27 cellular contexts compared by ENCODE assay signal in the genomic region with DNA sequence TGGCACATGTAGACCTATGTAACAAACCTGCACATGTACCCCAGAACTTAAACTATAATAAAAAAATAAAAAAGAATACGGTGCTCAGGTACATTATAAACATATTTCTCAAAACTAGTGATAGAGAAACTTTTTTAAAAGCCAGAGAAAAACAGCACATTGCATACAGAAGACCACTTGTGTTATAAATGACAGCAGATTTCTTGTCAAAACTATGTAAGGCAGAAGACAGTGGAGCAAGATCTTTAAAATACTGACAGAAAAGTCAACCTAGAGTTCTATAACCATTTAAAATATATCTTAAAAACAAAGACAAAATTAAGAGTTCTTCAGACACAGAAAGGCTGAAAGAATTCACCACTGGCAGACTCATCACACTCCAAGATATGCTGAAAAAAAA.
"Had no signal": no experiment of that assay in that cellular context is flagged by ENCODE, and none has a peak within 500 bp of the region (broad histone marks: within the 10 kb centered on the region; RNA-seq: fewer than 3 reads in every experiment).

No MANE protein-coding gene starts in this region.

- DNase-seq: activated CD4-positive, alpha-beta T cell treated with anti-CD3 and anti-CD28 coated beads for 36 hours; activated CD4-positive, CD25-positive, alpha-beta regulatory T cell; activated CD8-positive, alpha-beta memory T cell treated with anti-CD3 and anti-CD28 coated beads, Interleukin-2, amount 10 ng/mL, durations not matched to agents 7 days and 5 days; activated CD8-positive, alpha-beta T cell treated with anti-CD3 and anti-CD28 coated beads, Interleukin-2, amount 10 ng/mL, durations not matched to agents 7 days and 5 days; activated naive CD4-positive, alpha-beta T cell; activated T-cell treated with anti-CD3 and anti-CD28 coated beads, Interleukin-2, amount 50 U/mL, for 48 hours; adrenal gland; aorta; foreskin fibroblast; heart left ventricle; hypothalamus; immature natural killer cell; kidney; left colon; midbrain; naive thymus-derived CD4-positive, alpha-beta T cell; ovary; stimulated activated CD4-positive, alpha-beta T cell treated with anti-CD3 and anti-CD28 coated beads, Interleukin-1b, Interleukin-23, amount 100 ng/mL, for 48 hours; stimulated activated CD4-positive, alpha-beta T cell treated with anti-CD3 and anti-CD28 coated beads, Interleukin-4, amount 100 ng/mL, for 4 hours; stimulated activated CD8-positive, alpha-beta memory T cell treated with anti-CD3 and anti-CD28 coated beads, Interleukin-4, amount 100 ng/mL, for 48 hours; stimulated activated naive CD8-positive, alpha-beta T cell treated with anti-CD3 and anti-CD28 coated beads, Interleukin-15, amount 100 ng/mL, for 72 hours; tibial artery; upper lobe of right lung had no signal

- H3K27ac ChIP-seq: adrenal gland, coronary artery, heart left ventricle, ovary, tibial artery, upper lobe of right lung had no signal

- H3K4me1 ChIP-seq: adrenal gland, heart left ventricle, tibial artery, upper lobe of right lung had no signal

- ATAC-seq: activated CD4-positive, alpha-beta T cell treated with anti-CD3 and anti-CD28 coated beads for 36 hours; activated CD8-positive, alpha-beta memory T cell treated with anti-CD3 and anti-CD28 coated beads, Interleukin-2, amount 10 ng/mL, durations not matched to agents 7 days and 5 days; activated CD8-positive, alpha-beta T cell treated with anti-CD3 and anti-CD28 coated beads, Interleukin-2, amount 10 ng/mL, durations not matched to agents 7 days and 5 days; activated naive CD4-positive, alpha-beta T cell treated with anti-CD3 and anti-CD28 coated beads, Interleukin-2, amount 50 U/mL, for 72 hours; heart left ventricle; left colon; naive thymus-derived CD4-positive, alpha-beta T cell; stimulated activated memory B cell treated with anti-CD40 and anti-IgM and Interleukin-4, amounts not matched to agents 10 μg/mL and 1 μg/mL and 100 μg/mL, for 72 hours; stimulated activated naive CD8-positive, alpha-beta T cell treated with anti-CD3 and anti-CD28 coated beads, Interleukin-15, amount 100 ng/mL, for 72 hours; upper lobe of right lung had no signal

- H3K9me3 ChIP-seq: adrenal gland, ovary, upper lobe of right lung had no signal

- H3K27me3 ChIP-seq: adrenal gland, heart left ventricle, ovary, tibial artery, upper lobe of right lung had no signal

- H3K36me3 ChIP-seq: adrenal gland, heart left ventricle, ovary, tibial artery, upper lobe of right lung had no signal

- H3K4me3 ChIP-seq: adrenal gland, coronary artery, heart left ventricle, ovary, smooth muscle cell, tibial artery, upper lobe of right lung had no signal
